Comparison of ENCODE assay signal across 22 cellular contexts in the genomic region with DNA sequence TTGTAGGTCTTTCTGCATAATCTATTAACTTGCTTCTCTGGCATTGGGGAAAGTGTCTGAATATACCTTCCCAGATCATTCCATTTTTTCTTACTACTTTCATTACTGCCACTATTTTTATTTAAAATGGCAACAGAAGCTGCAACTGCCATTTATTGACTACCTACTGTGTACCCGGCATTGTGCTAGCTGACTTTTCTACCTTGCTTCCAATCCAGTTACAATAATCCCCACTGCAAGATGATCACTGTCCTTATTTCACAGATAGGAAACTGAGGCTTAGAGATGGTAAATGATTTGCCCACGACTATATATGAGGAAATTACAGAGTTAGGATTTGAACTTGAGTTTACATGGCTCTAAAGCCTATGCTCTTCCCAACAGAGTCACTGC.
DNase-seq lines count a peak whose midpoint lies in the region; ATAC-seq and TF ChIP-seq lines count a peak whose summit lies in the region.
"Had no signal": no experiment of that assay in that cellular context is flagged by ENCODE, and none has a peak within 500 bp of the region (broad histone marks: within the 10 kb centered on the region; RNA-seq: fewer than 3 reads in every experiment).

No MANE protein-coding gene starts in this region.

- peak overlapping the region; percentile 95 for H3K27ac Mint-ChIP-seq in activated CD4-positive, alpha-beta T cell treated with anti-CD3 and anti-CD28 coated beads, Interleukin-2, amount 10 ng/mL, durations not matched to agents 7 days and 5 days
- peak overlapping the region; percentile 83 for H3K27ac Mint-ChIP-seq in CD4-positive, alpha-beta T cell
- H3K27ac Mint-ChIP-seq in T-cell: peak overlapping the region; percentile 93
- H3K27ac Mint-ChIP-seq in activated naive CD8-positive, alpha-beta T cell treated with anti-CD3 and anti-CD28 coated beads for 36 hours: peak overlapping the region; percentile 95

- POLR2A ChIA-PET in activated CD4-positive, alpha-beta T cell treated with anti-CD3 and anti-CD28 coated beads, Interleukin-2, amount 10 ng/mL, durations not matched to agents 7 days and 5 days (lab: Charles Lee): interaction anchor here (1.0 kb wide), 1 partner anchor 33 kb away, joined by 3 read pairs; no protein-coding TSS in a partner anchor
- POLR2A ChIA-PET in CD4-positive, alpha-beta T cell (lab: Charles Lee): no interaction called here
- POLR2A ChIA-PET in T-cell (lab: Charles Lee): interaction anchor here in 1 of 2 donors (0.6 kb wide), 1 partner anchor 701 kb away, joined by 6 read pairs; no protein-coding TSS in a partner anchor

- no peaks in the 10 kb centered on the region for H3K9me3 ChIP-seq in CD4-positive, alpha-beta T cell (ENCODE audit: control insufficient read depth, low read length)
- H3K9me3 ChIP-seq: A549, prostate gland, SJCRH30, transverse colon had no signal

- peaks cover 23% of the 10 kb centered on the region for H3K9me3 Mint-ChIP-seq in activated CD4-positive, alpha-beta T cell treated with anti-CD3 and anti-CD28 coated beads, Interleukin-2, amount 10 ng/mL, durations not matched to agents 7 days and 5 days
- H3K9me3 Mint-ChIP-seq in CD4-positive, alpha-beta T cell: no peaks in the 10 kb centered on the region
- H3K9me3 Mint-ChIP-seq in T-cell: no peaks in the 10 kb centered on the region
- peaks cover 8% of the 10 kb centered on the region for H3K9me3 Mint-ChIP-seq in activated naive CD8-positive, alpha-beta T cell treated with anti-CD3 and anti-CD28 coated beads for 36 hours

- intact Hi-C loops in CD4-positive, alpha-beta T cell (cut with DNase I, micrococcal nuclease): no loop called here
- intact Hi-C loops in posterior cingulate gyrus (cut with DNase I): no loop called here

- H3K4me1 Mint-ChIP-seq in activated CD4-positive, alpha-beta T cell treated with anti-CD3 and anti-CD28 coated beads, Interleukin-2, amount 10 ng/mL, durations not matched to agents 7 days and 5 days: peaks cover 68% of the 10 kb centered on the region
- peaks cover 45% of the 10 kb centered on the region for H3K4me1 Mint-ChIP-seq in CD4-positive, alpha-beta T cell (ENCODE audit: low read depth)
- H3K4me1 Mint-ChIP-seq in T-cell: peaks cover 43 to 55% (median 44%) of the 10 kb centered on the region in 3 donors
- H3K4me1 Mint-ChIP-seq in activated naive CD8-positive, alpha-beta T cell treated with anti-CD3 and anti-CD28 coated beads for 36 hours: peaks cover 55% of the 10 kb centered on the region

- ATAC-seq in CD4-positive, alpha-beta T cell (ENCODE audit: poor library complexity): no peak
- no peak for ATAC-seq in T-cell (replicated peaks in 1 of 4)
- ATAC-seq: A549, sciatic nerve had no signal

- H3K27me3 Mint-ChIP-seq in activated CD4-positive, alpha-beta T cell treated with anti-CD3 and anti-CD28 coated beads, Interleukin-2, amount 10 ng/mL, durations not matched to agents 7 days and 5 days: no peaks in the 10 kb centered on the region
- H3K27me3 Mint-ChIP-seq in CD4-positive, alpha-beta T cell: no peaks in the 10 kb centered on the region
- no peaks in the 10 kb centered on the region for H3K27me3 Mint-ChIP-seq in T-cell
- H3K27me3 Mint-ChIP-seq in activated naive CD8-positive, alpha-beta T cell treated with anti-CD3 and anti-CD28 coated beads for 36 hours: no peaks in the 10 kb centered on the region

- no peak for TF ChIP-seq CTCF in CD4-positive, alpha-beta T cell (IDR thresholded peaks at IDR 0.05)

- CTCF ChIA-PET in activated CD4-positive, alpha-beta T cell treated with anti-CD3 and anti-CD28 coated beads, Interleukin-2, amount 10 ng/mL, durations not matched to agents 7 days and 5 days (lab: Charles Lee): interaction anchor here (0.9 to 7.3 kb wide), 9 partner anchors 14 to 1105 kb away, joined by 3 to 72 read pairs (median 7); a partner anchor contains a TSS
- CTCF ChIA-PET in CD4-positive, alpha-beta T cell (lab: Charles Lee): interaction anchor here (1.5 to 2.4 kb wide), 3 partner anchors 9 to 517 kb away, joined by 3 to 13 read pairs (median 4); no protein-coding TSS in a partner anchor
- CTCF ChIA-PET in T-cell (lab: Charles Lee): interaction anchor here in 1 of 2 donors (1.5 kb wide), 1 partner anchor 20 kb away, joined by 3 read pairs; no protein-coding TSS in a partner anchor

- H3K4me3 Mint-ChIP-seq in activated CD4-positive, alpha-beta T cell treated with anti-CD3 and anti-CD28 coated beads, Interleukin-2, amount 10 ng/mL, durations not matched to agents 7 days and 5 days: peak overlapping the region; percentile 71
- H3K4me3 Mint-ChIP-seq in CD4-positive, alpha-beta T cell: peak overlapping the region; percentile 75
- H3K4me3 Mint-ChIP-seq in T-cell: peak overlapping the region in 2 of 3 donors; percentile 62 to 73
- H3K4me3 Mint-ChIP-seq in activated naive CD8-positive, alpha-beta T cell treated with anti-CD3 and anti-CD28 coated beads for 36 hours: peak overlapping the region; percentile 57
- H3K4me3 Mint-ChIP-seq: naive B cell had no signal

- no peak for DNase-seq in activated CD4-positive, alpha-beta T cell treated with anti-CD3 and anti-CD28 coated beads, Interleukin-2, amount 10 ng/mL, durations not matched to agents 7 days and 5 days
- DNase-seq in activated CD4-positive, alpha-beta T cell treated with anti-CD3 and anti-CD28 coated beads for 1 hour: no peak
- no peak for DNase-seq in CD4-positive, alpha-beta T cell
- no peak for DNase-seq in T-cell
- no peak for DNase-seq in activated naive CD8-positive, alpha-beta T cell treated with anti-CD3 and anti-CD28 coated beads for 36 hours
- DNase-seq in posterior cingulate gyrus: no peak
- no peak for DNase-seq in effector CD4-positive, alpha-beta T cell
- DNase-seq in GOT3 (lab: John Stamatoyannopoulos, UW): no peak
- DNase-seq: amygdala, brain microvascular endothelial cell, foreskin melanocyte, midbrain, naive B cell, NCI-H1694, NCI-H82, nucleus accumbens, SJCRH30, SW 1271, transverse colon had no signal

- peaks cover 28% of the 10 kb centered on the region for H3K36me3 Mint-ChIP-seq in activated CD4-positive, alpha-beta T cell treated with anti-CD3 and anti-CD28 coated beads, Interleukin-2, amount 10 ng/mL, durations not matched to agents 7 days and 5 days (ENCODE audit: low read depth)
- no peaks in the 10 kb centered on the region for H3K36me3 Mint-ChIP-seq in CD4-positive, alpha-beta T cell (ENCODE audit: low read depth)
- H3K36me3 Mint-ChIP-seq in T-cell: no peaks in the 10 kb centered on the region
- peaks cover 16% of the 10 kb centered on the region for H3K36me3 Mint-ChIP-seq in activated naive CD8-positive, alpha-beta T cell treated with anti-CD3 and anti-CD28 coated beads for 36 hours
- H3K36me3 Mint-ChIP-seq: naive B cell had no signal

- no peaks in the 10 kb centered on the region for H3K27me3 ChIP-seq in CD4-positive, alpha-beta T cell (ENCODE audit: control insufficient read depth, insufficient read depth, low read length)
- H3K27me3 ChIP-seq: brain microvascular endothelial cell had no signal

- no peak overlapping the region for H3K27ac ChIP-seq in CD4-positive, alpha-beta T cell (ENCODE audit: low read depth, low read length)
- H3K27ac ChIP-seq: A549, brain microvascular endothelial cell, prostate gland, SJCRH30, transverse colon had no signal
